27 cellular contexts compared by ENCODE assay signal in the genomic region with DNA sequence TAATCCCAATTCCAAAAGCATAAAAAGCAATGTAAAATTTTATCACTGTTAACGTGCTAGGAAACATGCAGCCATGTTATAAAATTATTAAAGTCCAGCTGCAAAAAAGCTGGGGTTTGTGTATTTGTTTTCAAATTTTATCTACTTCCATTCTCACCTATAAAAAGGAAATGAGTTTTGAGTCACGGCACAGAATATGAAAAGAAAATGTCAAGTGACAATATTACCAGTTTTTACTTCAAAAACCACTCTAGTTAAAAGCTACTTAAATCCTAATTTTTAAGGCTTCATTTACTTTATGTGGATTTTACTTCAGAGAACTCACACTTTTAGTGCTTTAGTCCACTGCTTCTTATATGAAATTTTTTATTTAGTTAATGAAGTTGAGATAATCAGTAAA.
DNase-seq lines count a peak whose midpoint lies in the region; ATAC-seq and TF ChIP-seq lines count a peak whose summit lies in the region.
"Had no signal": no experiment of that assay in that cellular context is flagged by ENCODE, and none has a peak within 500 bp of the region (broad histone marks: within the 10 kb centered on the region; RNA-seq: fewer than 3 reads in every experiment).

No MANE protein-coding gene starts in this region.

- H3K27ac Mint-ChIP-seq in activated naive CD4-positive, alpha-beta T cell treated with anti-CD3 and anti-CD28 coated beads, Interleukin-2, amount 50 U/mL, for 24 hours, result no peak overlapping the region
- H3K27ac Mint-ChIP-seq in activated naive CD4-positive, alpha-beta T cell treated with anti-CD3 and anti-CD28 coated beads, Interleukin-2, amount 10 ng/mL, durations not matched to agents 7 days and 5 days, result no peak overlapping the region
- H3K27ac Mint-ChIP-seq: CD4-positive, CD25-positive, alpha-beta regulatory T cell; neural progenitor cell; stimulated activated naive CD8-positive, alpha-beta T cell treated with anti-CD3 and anti-CD28 coated beads, Interleukin-15, Interleukin-2, amounts not matched to agents 100 ng/mL and 50 ng/mL, for 24 hours had no signal

- ATAC-seq in HG03520 (IDR thresholded peaks at IDR 0.05; ENCODE audit: unreplicated experiment), result no peak
- ATAC-seq in HG02885 (IDR thresholded peaks at IDR 0.05; ENCODE audit: poor library complexity, unreplicated experiment), result no peak
- ATAC-seq: body of pancreas, right lobe of liver had no signal

- intact Hi-C loops in stomach (cut with DNase I; ENCODE audit: low total_unique reads), result no loop called here

- H3K4me1 Mint-ChIP-seq in activated naive CD4-positive, alpha-beta T cell treated with anti-CD3 and anti-CD28 coated beads, Interleukin-2, amount 50 U/mL, for 24 hours, result peaks cover 61% of the 10 kb centered on the region
- peaks cover 26% of the 10 kb centered on the region for H3K4me1 Mint-ChIP-seq in activated naive CD4-positive, alpha-beta T cell treated with anti-CD3 and anti-CD28 coated beads, Interleukin-2, amount 10 ng/mL, durations not matched to agents 7 days and 5 days

- H3K4me3 Mint-ChIP-seq in activated naive CD4-positive, alpha-beta T cell treated with anti-CD3 and anti-CD28 coated beads, Interleukin-2, amount 50 U/mL, for 24 hours, result peak overlapping the region; percentile 86
- H3K4me3 Mint-ChIP-seq in activated naive CD4-positive, alpha-beta T cell treated with anti-CD3 and anti-CD28 coated beads, Interleukin-2, amount 10 ng/mL, durations not matched to agents 7 days and 5 days, result no peak overlapping the region
- H3K4me3 Mint-ChIP-seq: CD4-positive, CD25-positive, alpha-beta regulatory T cell; neural progenitor cell; stimulated activated naive CD8-positive, alpha-beta T cell treated with anti-CD3 and anti-CD28 coated beads, Interleukin-15, Interleukin-2, amounts not matched to agents 100 ng/mL and 50 ng/mL, for 24 hours had no signal

- H3K9me3 ChIP-seq in stomach, result no peaks in the 10 kb centered on the region
- H3K9me3 ChIP-seq: body of pancreas, right lobe of liver, SK-N-SH, vagina had no signal

- H3K9me3 Mint-ChIP-seq in activated naive CD4-positive, alpha-beta T cell treated with anti-CD3 and anti-CD28 coated beads, Interleukin-2, amount 50 U/mL, for 24 hours, result no peaks in the 10 kb centered on the region
- no peaks in the 10 kb centered on the region for H3K9me3 Mint-ChIP-seq in activated naive CD4-positive, alpha-beta T cell treated with anti-CD3 and anti-CD28 coated beads, Interleukin-2, amount 10 ng/mL, durations not matched to agents 7 days and 5 days
- H3K9me3 Mint-ChIP-seq: neural progenitor cell; stimulated activated naive CD8-positive, alpha-beta T cell treated with anti-CD3 and anti-CD28 coated beads, Interleukin-15, Interleukin-2, amounts not matched to agents 100 ng/mL and 50 ng/mL, for 24 hours had no signal

- peaks cover 23% of the 10 kb centered on the region for H3K36me3 Mint-ChIP-seq in activated naive CD4-positive, alpha-beta T cell treated with anti-CD3 and anti-CD28 coated beads, Interleukin-2, amount 50 U/mL, for 24 hours
- H3K36me3 Mint-ChIP-seq in activated naive CD4-positive, alpha-beta T cell treated with anti-CD3 and anti-CD28 coated beads, Interleukin-2, amount 10 ng/mL, durations not matched to agents 7 days and 5 days, result peaks cover 1% of the 10 kb centered on the region
- H3K36me3 Mint-ChIP-seq: CD4-positive, CD25-positive, alpha-beta regulatory T cell; neural progenitor cell had no signal

- H3K36me3 ChIP-seq in stomach, result no peaks in the 10 kb centered on the region
- H3K36me3 ChIP-seq: neural progenitor cell, right lobe of liver, vagina had no signal

- H3K4me1 ChIP-seq in stomach, result peaks cover 8 to 36% (median 24%) of the 10 kb centered on the region in 4 donors

- H3K27ac ChIP-seq in stomach, result peak overlapping the region in 4 of 5 donors; percentile 54 to 94 (median 80)
- H3K27ac ChIP-seq: 22Rv1, body of pancreas, neural progenitor cell, right lobe of liver, vagina, VCaP had no signal

- peaks cover 0 to 47% (median 12%) of the 10 kb centered on the region in 3 donors for H3K27me3 ChIP-seq in stomach

- peak overlapping the region; percentile 84 for H3K4me3 ChIP-seq in astrocyte of the cerebellum (ENCODE audit: low read depth, low read length)
- H3K4me3 ChIP-seq in fibroblast of pulmonary artery (replicated peaks; ENCODE audit: low read depth, low read length), result peak overlapping the region; percentile 62
- peak overlapping the region in 1 of 4 donors; percentile 83 for H3K4me3 ChIP-seq in stomach
- H3K4me3 ChIP-seq: body of pancreas, lung, neural progenitor cell, right lobe of liver, vagina had no signal

- in situ Hi-C loops in astrocyte of the cerebellum (cut with HindIII; ENCODE audit: low sequenced_read_pairs), result loop anchor here (5.0 kb wide), 1 partner anchor 232 kb away; no protein-coding TSS in a partner anchor

- TF ChIP-seq CTCF in astrocyte of the cerebellum (IDR thresholded peaks at IDR 0.05; ENCODE audit: low read depth, low read length, missing control alignments) (no peak), fibroblast of pulmonary artery (IDR thresholded peaks at IDR 0.05; ENCODE audit: low read length, missing control alignments) (no peak), stomach (IDR thresholded peaks at IDR 0.05) (no peak)

- DNase-seq in activated naive CD4-positive, alpha-beta T cell treated with anti-CD3 and anti-CD28 coated beads, Interleukin-2, amount 10 ng/mL, durations not matched to agents 7 days and 5 days, result no peak
- no peak for DNase-seq in astrocyte of the cerebellum (ENCODE audit: low read depth)
- no peak for DNase-seq in fibroblast of pulmonary artery (ENCODE audit: low read depth)
- DNase-seq in stomach, result no peak
- no peak for DNase-seq in occipital lobe (lab: John Stamatoyannopoulos, UW)
- DNase-seq: activated CD4-positive, alpha-beta T cell treated with anti-CD3 and anti-CD28 coated beads for 4 hours; activated effector memory CD4-positive, alpha-beta T cell treated with Interleukin-2 at 50 U/mL for 16 hours; body of pancreas; CD4-positive, CD25-positive, alpha-beta regulatory T cell; NCI-H1417; NCI-H2029 treated with DMSO at 0.1 percent for 48 hours; NCI-H345; NCI-H748 treated with DMSO at 0.1 percent for 48 hours; posterior cingulate gyrus; right lobe of liver; SK-N-SH; stimulated activated CD4-positive, alpha-beta T cell treated with anti-CD3 and anti-CD28 coated beads, Interleukin-15, amount 100 ng/mL, for 24 hours; T-helper 2 cell had no signal

- TF ChIP-seq POLR2A in stomach (IDR thresholded peaks at IDR 0.05), result no peak

- CTCF ChIA-PET in activated naive CD4-positive, alpha-beta T cell treated with anti-CD3 and anti-CD28 coated beads, Interleukin-2, amount 10 ng/mL, durations not matched to agents 7 days and 5 days (lab: Charles Lee), result no interaction called here

- peaks cover 3% of the 10 kb centered on the region for H3K27me3 Mint-ChIP-seq in activated naive CD4-positive, alpha-beta T cell treated with anti-CD3 and anti-CD28 coated beads, Interleukin-2, amount 50 U/mL, for 24 hours
- peaks cover 19% of the 10 kb centered on the region for H3K27me3 Mint-ChIP-seq in activated naive CD4-positive, alpha-beta T cell treated with anti-CD3 and anti-CD28 coated beads, Interleukin-2, amount 10 ng/mL, durations not matched to agents 7 days and 5 days

- no peak for TF ChIP-seq EP300 in stomach (IDR thresholded peaks at IDR 0.05)

- WGBS in stomach, 5 donors, result 29 to 56% (median 39%) methylated on average over 2 of the region's 2 CpGs
